ENCODE assay signal across 8 cellular contexts in genomic region chr14:77026930-77027537, GRCh38. TPM values are rescaled to one million over a fixed set of nuclear protein-coding genes. Genes with fewer than 3 reads are reported as not detected.
DNase-seq lines count a peak whose midpoint lies in the region; ATAC-seq and TF ChIP-seq lines count a peak whose summit lies in the region.

No MANE protein-coding gene starts in this region.

- peaks cover 59% of the 10 kb centered on the region for H3K4me1 Mint-ChIP-seq in activated CD4-positive, alpha-beta memory T cell treated with anti-CD3 and anti-CD28 coated beads for 36 hours (ENCODE audit: low read depth)
- H3K4me1 Mint-ChIP-seq in endothelial cell (ENCODE audit: unreplicated experiment): peaks cover 31% of the 10 kb centered on the region

- no peaks in the 10 kb centered on the region for H3K9me3 Mint-ChIP-seq in activated CD4-positive, alpha-beta memory T cell treated with anti-CD3 and anti-CD28 coated beads for 36 hours
- H3K9me3 Mint-ChIP-seq in endothelial cell (ENCODE audit: unreplicated experiment): no peaks in the 10 kb centered on the region

- no peaks in the 10 kb centered on the region for H3K27me3 Mint-ChIP-seq in activated CD4-positive, alpha-beta memory T cell treated with anti-CD3 and anti-CD28 coated beads for 36 hours
- H3K27me3 Mint-ChIP-seq in endothelial cell (ENCODE audit: unreplicated experiment): peaks cover 15% of the 10 kb centered on the region

- no peak for TF ChIP-seq CTCF in BJ (IDR thresholded peaks at IDR 0.05; ENCODE audit: insufficient read depth, low read depth, low read length)
- no peak for TF ChIP-seq CTCF in endothelial cell (IDR thresholded peaks at IDR 0.05; ENCODE audit: unreplicated experiment)
- TF ChIP-seq CTCF in upper lobe of right lung (IDR thresholded peaks at IDR 0.05): peak; percentile 12

- CTCF ChIA-PET in BJ (lab: Yijun Ruan, JAX): interaction anchor here (0.6 to 9.3 kb wide), 13 partner anchors 10 to 123 kb away, joined by 3 to 95 read pairs (median 5); no protein-coding TSS in a partner anchor
- CTCF ChIA-PET in activated CD4-positive, alpha-beta memory T cell treated with anti-CD3 and anti-CD28 coated beads for 36 hours (lab: Charles Lee): interaction anchor here (1.1 to 3.9 kb wide), 8 partner anchors 10 to 150 kb away, joined by 3 to 22 read pairs (median 6); no protein-coding TSS in a partner anchor

- H3K4me1 ChIP-seq in muscle layer of colon (ENCODE audit: insufficient read depth, low read length): peaks cover 56% of the 10 kb centered on the region
- peaks cover 65% of the 10 kb centered on the region for H3K4me1 ChIP-seq in upper lobe of right lung

- H3K9ac ChIP-seq in muscle layer of colon (ENCODE audit: low read length): peak overlapping the region; percentile 85

- intact Hi-C loops in activated CD4-positive, alpha-beta memory T cell treated with anti-CD3 and anti-CD28 coated beads for 36 hours (cut with micrococcal nuclease): no loop called here
- intact Hi-C loops in upper lobe of right lung (cut with DNase I): loop anchor here (10.0 kb wide), 2 partner anchors 72 to 112 kb away; no protein-coding TSS in a partner anchor

- POLR2A ChIA-PET in BJ (lab: Charles Lee): interaction anchor here (0.6 to 0.7 kb wide), 2 partner anchors 86 to 294 kb away, joined by 3 read pairs; partner anchors contain the start of genes GSTZ1 and POMT2
- POLR2A ChIA-PET in activated CD4-positive, alpha-beta memory T cell treated with anti-CD3 and anti-CD28 coated beads for 36 hours (lab: Charles Lee): interaction anchor here (0.6 to 4.8 kb wide), 9 partner anchors 11 to 861 kb away, joined by 3 to 24 read pairs (median 4); no protein-coding TSS in a partner anchor

- ATAC-seq in GM19324 (IDR thresholded peaks at IDR 0.05; ENCODE audit: low FRiP score, unreplicated experiment) (peak; percentile 3), upper lobe of right lung (peak; percentile 40)

- peaks cover 28% of the 10 kb centered on the region for H3K36me3 Mint-ChIP-seq in activated CD4-positive, alpha-beta memory T cell treated with anti-CD3 and anti-CD28 coated beads for 36 hours
- no peaks in the 10 kb centered on the region for H3K36me3 Mint-ChIP-seq in endothelial cell (ENCODE audit: low read depth, unreplicated experiment)

- peaks cover 15% of the 10 kb centered on the region for H3K36me3 ChIP-seq in BJ (ENCODE audit: control insufficient read depth, insufficient read depth, low read length)
- peaks cover 12% of the 10 kb centered on the region for H3K36me3 ChIP-seq in muscle layer of colon (ENCODE audit: insufficient read depth, low read length)
- peaks cover 6% of the 10 kb centered on the region for H3K36me3 ChIP-seq in upper lobe of right lung

- DNase-seq in BJ (ENCODE audit: low read depth): no peak
- peak; percentile 51 for DNase-seq in M059J (ENCODE audit: low read depth)
- peak; percentile 61 for DNase-seq in activated CD4-positive, alpha-beta memory T cell treated with anti-CD3 and anti-CD28 coated beads for 36 hours
- DNase-seq in endothelial cell (ENCODE audit: low spot score): peak; percentile 51
- DNase-seq in upper lobe of right lung: peak; percentile 84
- no peak for DNase-seq in A172 (ENCODE audit: low spot score)

- no peaks in the 10 kb centered on the region for H3K9me3 ChIP-seq in muscle layer of colon (ENCODE audit: low read length)
- no peaks in the 10 kb centered on the region for H3K9me3 ChIP-seq in upper lobe of right lung

- H3K4me3 Mint-ChIP-seq in activated CD4-positive, alpha-beta memory T cell treated with anti-CD3 and anti-CD28 coated beads for 36 hours: peak overlapping the region; percentile 82
- H3K4me3 Mint-ChIP-seq in endothelial cell (ENCODE audit: unreplicated experiment): no peak overlapping the region

- H3K4me3 ChIP-seq in BJ (ENCODE audit: low read depth, low read length) (peak overlapping the region; percentile 73), muscle layer of colon (ENCODE audit: low read depth in 1 of 2, low read length in 2 of 2) (peak overlapping the region; percentile 88 to 89), upper lobe of right lung (peak overlapping the region; percentile 73)

- H3K27ac Mint-ChIP-seq in activated CD4-positive, alpha-beta memory T cell treated with anti-CD3 and anti-CD28 coated beads for 36 hours: peak overlapping the region; percentile 97
- H3K27ac Mint-ChIP-seq in endothelial cell (ENCODE audit: unreplicated experiment): no peak overlapping the region

- H3K27ac ChIP-seq in muscle layer of colon (ENCODE audit: low read depth, low read length) (peak overlapping the region; percentile 98), upper lobe of right lung (peak overlapping the region; percentile 99)

- H3K27me3 ChIP-seq in BJ (ENCODE audit: control insufficient read depth, insufficient read depth, low read length) (no peaks in the 10 kb centered on the region), muscle layer of colon (ENCODE audit: control insufficient read depth in 1 of 2, insufficient read depth in 2 of 2, low read length in 2 of 2) (no peaks in the 10 kb centered on the region), upper lobe of right lung (no peaks in the 10 kb centered on the region)

RNA-seq across cellular contexts. Expression of gene IRF2BPL, which starts 1.5 kb away (rescaled TPM):
- 11.3 and 17.6 TPM in 2 replicates for polyA plus RNA-seq in BJ (2011; rRNA removed)
- polyA minus RNA-seq in BJ (2011; rRNA and poly(A)+ RNA removed): 11.8 and 15.8 TPM in 2 replicates
- 13.2 and 31.7 TPM in 2 replicates for total RNA-seq in M059J (2014; rRNA removed; shearing (Covaris generic))
- 10 to 100 TPM; 38.5 to 41.1 TPM for total RNA-seq in activated CD4-positive, alpha-beta memory T cell treated with anti-CD3 and anti-CD28 coated beads for 36 hours
- total RNA-seq in endothelial cell (ENCODE audit: unreplicated experiment) (8.6 TPM), upper lobe of right lung (50.6 TPM)
- 20.8 and 24.7 TPM in 2 replicates for total RNA-seq in A172 (2014; rRNA removed; shearing (Covaris generic))

Comparison
In these comparisons a context has a peak if more than half of its experiments do, and no peak if none do; other contexts are left out.
1. DNase-seq: peak in M059J (single experiment), activated CD4-positive, alpha-beta memory T cell treated with anti-CD3 and anti-CD28 coated beads for 36 hours (single experiment), endothelial cell (single experiment) and upper lobe of right lung (single experiment); none in BJ (single experiment) and A172 (single experiment).
2. Peak in every context shown above with its lines, with median percentiles within 50 percentile points of each other: H3K4me3 ChIP-seq.